ENCODE assay signal across 8 cellular contexts in the genomic region with DNA sequence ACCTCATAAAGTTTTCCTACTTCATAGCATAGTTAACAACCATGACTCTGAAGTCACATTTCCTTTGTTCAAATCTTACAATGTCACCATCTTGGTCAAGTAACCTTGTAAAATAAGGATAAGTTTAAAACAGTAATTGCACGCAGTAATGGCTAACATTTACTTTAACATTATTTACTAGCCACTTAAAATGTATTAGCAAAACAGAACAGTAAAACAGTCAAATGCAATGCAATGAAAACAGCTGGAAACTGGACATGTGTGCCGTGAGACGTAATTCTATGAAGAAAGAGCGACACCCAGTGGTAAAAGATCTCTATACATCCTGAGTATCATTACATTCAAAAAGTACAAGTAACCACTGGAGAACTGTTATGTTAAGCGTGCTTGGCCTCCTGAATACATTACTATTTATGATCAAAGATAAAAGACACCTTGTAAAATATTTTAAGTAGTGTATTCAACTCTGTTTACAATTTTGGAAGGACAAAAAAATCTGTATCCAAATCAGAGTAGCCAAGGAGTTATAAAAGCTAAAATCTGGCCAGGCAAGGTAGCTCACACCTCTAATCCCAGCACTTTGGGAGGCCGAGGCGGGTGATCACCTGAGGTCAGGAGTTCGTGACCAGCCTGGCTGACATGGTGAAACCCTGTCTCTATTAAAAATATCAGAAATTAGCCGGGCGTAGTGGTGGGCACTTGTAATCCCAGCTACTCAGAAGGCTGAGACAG. TPM values are rescaled to one million over a fixed set of nuclear protein-coding genes. Genes with fewer than 3 reads are reported as not detected.
A peak's percentile ranks its signal among the peaks of the same experiment; 100 is the strongest.
DNase-seq lines count a peak whose midpoint lies in the region; ATAC-seq, FAIRE-seq and TF ChIP-seq lines count a peak whose summit lies in the region.

No MANE protein-coding gene starts in this region.

- H2AFZ ChIP-seq in endothelial cell of umbilical vein (ENCODE audit: low read depth, low read length) = no peak overlapping the region

- no peak overlapping the region for H3K27ac ChIP-seq in endothelial cell of umbilical vein (ENCODE audit: insufficient read depth, low read depth, low read length)

- H3K9me3 ChIP-seq in endothelial cell of umbilical vein (replicated peaks; ENCODE audit: control insufficient read depth, insufficient read depth, low read length) = no peaks in the 10 kb centered on the region

- no TSS peak for BruUV-seq in endothelial cell of umbilical vein (replicated peaks; lab: Mats Ljungman, UMichigan)

- peak; percentile 71 for DNase-seq in EH (ENCODE audit: low read depth)
- peak; percentile 58 for DNase-seq in RPMI7951 (ENCODE audit: low read depth)
- peak; percentile 78 for DNase-seq in endothelial cell of umbilical vein (ENCODE audit: low read depth, low spot score)
- peak; percentile 22 for DNase-seq in mucosa of gallbladder (ENCODE audit: low spot score)
- no peak for DNase-seq in activated T-cell treated with anti-CD3 and anti-CD28 coated beads, Interleukin-2, amount 50 U/mL, for 1 hour

- FAIRE-seq in endothelial cell of umbilical vein (lab: Jason Lieb, UNC) = peak; percentile 72

- CTCF ChIA-PET in endothelial cell of umbilical vein (lab: Charles Lee) = interaction anchor here (0.6 to 4.4 kb wide), 56 partner anchors 9 to 997 kb away, joined by 3 to 141 read pairs (median 4); a partner anchor contains a TSS

- TF ChIP-seq CTCF in LNCAP (IDR thresholded peaks at IDR 0.05) = peak; percentile 81
- TF ChIP-seq CTCF in endothelial cell of umbilical vein (IDR thresholded peaks at IDR 0.05; ENCODE audit: extremely low read depth in 1 of 2, insufficient read depth in 1 of 2, low read depth in 1 of 2, low read length in 2 of 2) = peak; percentile 43 to 47

- no peaks in the 10 kb centered on the region for H3K27me3 ChIP-seq in endothelial cell of umbilical vein (ENCODE audit: control insufficient read depth in 2 of 2, insufficient read depth in 2 of 2, low read length in 2 of 2)

- H3K9ac ChIP-seq in endothelial cell of umbilical vein (replicated peaks; ENCODE audit: extremely low read depth, insufficient read depth, low read length) = no peak overlapping the region

- intact Hi-C loops in endothelial cell of umbilical vein (cut with micrococcal nuclease) = loop anchor here (1.0 to 2.0 kb wide), 4 partner anchors 166 to 957 kb away; no protein-coding TSS in a partner anchor

- H3K4me1 ChIP-seq in endothelial cell of umbilical vein (ENCODE audit: control insufficient read depth, extremely low read depth, insufficient read depth, low read length) = no peaks in the 10 kb centered on the region

- no peaks in the 10 kb centered on the region for H3K9me1 ChIP-seq in endothelial cell of umbilical vein (replicated peaks; ENCODE audit: control insufficient read depth, extremely low read depth, insufficient read depth, low read length)

- H3K36me3 ChIP-seq in endothelial cell of umbilical vein (ENCODE audit: control insufficient read depth in 2 of 2, extremely low read depth in 1 of 2, insufficient read depth in 2 of 2, low read length in 2 of 2) = peaks cover 7 to 9% of the 10 kb centered on the region in 2 experiments

- no peak overlapping the region for H3K4me3 ChIP-seq in endothelial cell of umbilical vein (replicated peaks in 1 of 3; ENCODE audit: insufficient read depth in 1 of 3, low read depth in 1 of 3, low read length in 3 of 3)

- TF ChIP-seq POLR2A in endothelial cell of umbilical vein (IDR thresholded peaks at IDR 0.05; ENCODE audit: low read depth, low read length) = no peak

- POLR2A ChIA-PET in endothelial cell of umbilical vein (lab: Charles Lee) = no interaction called here

- peak; percentile 85 for ATAC-seq in GM21515 (IDR thresholded peaks at IDR 0.05; ENCODE audit: unreplicated experiment)
- ATAC-seq in HG02571 (IDR thresholded peaks at IDR 0.05; ENCODE audit: unreplicated experiment) = no peak

- dilution Hi-C loops in endothelial cell of umbilical vein (cut with MboI; ENCODE audit: extremely low pct_ligation_motif_present, low sequenced_read_pairs) = no loop called here

- H4K20me1 ChIP-seq in endothelial cell of umbilical vein (replicated peaks; ENCODE audit: control insufficient read depth, extremely low read depth, insufficient read depth, low read length) = no peaks in the 10 kb centered on the region

- no peak overlapping the region for H3K4me2 ChIP-seq in endothelial cell of umbilical vein (ENCODE audit: insufficient read depth, low read length)

- no peaks in the 10 kb centered on the region for H3K79me2 ChIP-seq in endothelial cell of umbilical vein (ENCODE audit: control insufficient read depth, insufficient read depth, low read length)

TF ChIP-seq in endothelial cell of umbilical vein, 7 proteins besides CTCF, POLR2A, EP300 and RAD21:
- TF ChIP-seq, protein P1, sequence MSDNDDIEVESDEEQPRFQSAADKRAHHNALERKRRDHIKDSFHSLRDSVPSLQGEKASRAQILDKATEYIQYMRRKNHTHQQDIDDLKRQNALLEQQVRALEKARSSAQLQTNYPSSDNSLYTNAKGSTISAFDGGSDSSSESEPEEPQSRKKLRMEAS (IDR thresholded peaks at IDR 0.05; ENCODE audit: insufficient read depth, insufficient read length) = no peak
- TF ChIP-seq EZH2 (IDR thresholded peaks at IDR 0.05; ENCODE audit: borderline replicate concordance, low read depth, low read length, severe bottlenecking) = no peak
- TF ChIP-seq MYC (IDR thresholded peaks at IDR 0.05; ENCODE audit: low read depth, low read length) = no peak
- no peak for TF ChIP-seq POLR2AphosphoS5 (IDR thresholded peaks at IDR 0.05; ENCODE audit: insufficient read depth, low read depth, low read length)
- TF ChIP-seq FOS (IDR thresholded peaks at IDR 0.05; ENCODE audit: borderline replicate concordance, insufficient read depth, low read length) = no peak
- no peak for TF ChIP-seq GATA2 (IDR thresholded peaks at IDR 0.05; ENCODE audit: insufficient read depth, insufficient read length, low read depth, low read length)
- TF ChIP-seq JUN (IDR thresholded peaks at IDR 0.05; ENCODE audit: borderline replicate concordance, insufficient read depth, insufficient read length, low read depth) = no peak

RNA-seq across cellular contexts. Expression of a gene that starts 27.2 kb away (rescaled TPM):
- 16.8 and 18.4 TPM in 2 replicates for total RNA-seq in RPMI7951 (2014; rRNA removed; shearing (Covaris generic))
- 19.1 and 27.1 TPM in 2 replicates for total RNA-seq in endothelial cell of umbilical vein
- 6.9 and 8.7 TPM in 2 replicates for polyA plus RNA-seq in endothelial cell of umbilical vein
- 8.8 and 9.1 TPM in 2 replicates for polyA plus RNA-seq in endothelial cell of umbilical vein (2011; cell fraction: cytosol; rRNA removed)
- 14.5 and 15.6 TPM in 2 replicates for polyA plus RNA-seq in endothelial cell of umbilical vein (2011; cell fraction: nucleus; rRNA removed)
- polyA plus RNA-seq in endothelial cell of umbilical vein (2012) = 16.3 and 17.3 TPM in 2 replicates
- 25.1 and 32.0 TPM in 2 replicates for polyA minus RNA-seq in endothelial cell of umbilical vein
- polyA minus RNA-seq in endothelial cell of umbilical vein (2011; cell fraction: cytosol; rRNA and poly(A)+ RNA removed) = 25.6 TPM
- polyA minus RNA-seq in endothelial cell of umbilical vein (2011; cell fraction: nucleus; rRNA and poly(A)+ RNA removed) = 26.8 and 30.3 TPM in 2 replicates
- total RNA-seq in mucosa of gallbladder = 38.4 TPM
